In the genomic region with DNA sequence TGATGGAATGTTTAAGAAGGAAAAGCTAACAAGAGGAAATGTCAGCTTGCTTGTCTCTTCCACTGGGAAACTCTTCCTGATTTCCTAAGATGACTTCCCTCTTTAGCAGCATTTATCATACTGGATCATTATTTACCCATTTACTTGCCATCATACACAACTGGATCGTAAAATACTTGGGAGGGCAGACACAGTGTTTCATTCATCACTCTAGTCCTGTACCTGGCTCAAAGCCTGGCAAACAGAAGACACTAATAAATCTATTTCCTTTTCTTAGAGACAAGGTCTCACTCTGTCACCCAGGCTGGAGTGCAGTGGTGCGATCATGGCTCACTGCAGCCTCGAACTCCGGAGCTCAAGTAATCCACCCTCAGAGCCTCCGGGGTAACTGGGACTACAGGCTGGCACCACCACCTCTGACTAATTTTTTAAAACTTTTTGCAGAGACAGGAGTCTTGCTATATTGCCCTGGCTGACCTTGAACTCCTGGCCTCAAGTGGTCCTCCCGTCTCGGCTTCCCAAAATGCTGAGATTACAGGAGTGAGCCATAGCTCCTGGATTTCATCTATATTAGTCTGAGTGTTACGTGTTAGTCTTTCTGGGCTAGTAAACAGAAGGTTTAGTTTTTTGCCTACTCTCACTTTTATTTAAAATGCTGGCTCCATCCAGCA, we compare ENCODE assay signal across 8 cellular contexts.
"Had no signal": no experiment of that assay in that cellular context is flagged by ENCODE, and none has a peak within 500 bp of the region (broad histone marks: within the 10 kb centered on the region; RNA-seq: fewer than 3 reads in every experiment).

No MANE protein-coding gene starts in this region.

- H3K9me3 Mint-ChIP-seq: IgD-negative memory B cell had no signal

- H3K4me3 Mint-ChIP-seq: IgD-negative memory B cell had no signal

- ATAC-seq: HepG2 had no signal

- H3K27me3 Mint-ChIP-seq: IgD-negative memory B cell had no signal

- H3K27ac ChIP-seq: HL-60, KMS-11 had no signal

- H3K9ac ChIP-seq: KMS-11 had no signal

- H3K27ac Mint-ChIP-seq: IgD-negative memory B cell had no signal

- H3K4me2 ChIP-seq: KMS-11 had no signal

- DNase-seq: GOT3, H7, HCEC 1CT, KBM-7 had no signal

- H3K4me1 Mint-ChIP-seq: IgD-negative memory B cell had no signal
